ENCODE assay signal across 9 cellular contexts in genomic region chr22:41831383-41831782, GRCh38. TPM values are rescaled to one million over a fixed set of nuclear protein-coding genes. Genes with fewer than 3 reads are reported as not detected.
DNase-seq lines count a peak whose midpoint lies in the region; ATAC-seq and TF ChIP-seq lines count a peak whose summit lies in the region.
"Had no signal": no experiment of that assay in that cellular context is flagged by ENCODE, and none has a peak within 500 bp of the region (broad histone marks: within the 10 kb centered on the region; RNA-seq: fewer than 3 reads in every experiment).

No MANE protein-coding gene starts in this region.

- no peak for TF ChIP-seq POLR2A in testis (IDR thresholded peaks at IDR 0.05)

- H3K27ac ChIP-seq in CD4-positive, CD25-positive, alpha-beta regulatory T cell (ENCODE audit: insufficient read depth, low read length, poor library complexity, severe bottlenecking) = peak overlapping the region; percentile 93
- H3K27ac ChIP-seq in mesenchymal stem cell (ENCODE audit: low read length, poor library complexity, severe bottlenecking) = no peak overlapping the region
- H3K27ac ChIP-seq in testis = no peak overlapping the region

- no peaks in the 10 kb centered on the region for H3K9me3 Mint-ChIP-seq in CD4-positive, CD25-positive, alpha-beta regulatory T cell
- H3K9me3 Mint-ChIP-seq in activated naive CD8-positive, alpha-beta T cell treated with anti-CD3 and anti-CD28 coated beads for 36 hours = peaks cover 5% of the 10 kb centered on the region

- H3K4me3 Mint-ChIP-seq in CD4-positive, CD25-positive, alpha-beta regulatory T cell = peak overlapping the region; percentile 7 to 96 (median 92)
- H3K4me3 Mint-ChIP-seq in activated naive CD8-positive, alpha-beta T cell treated with anti-CD3 and anti-CD28 coated beads for 36 hours = peak overlapping the region; percentile 95

- intact Hi-C loops in testis (cut with DNase I; ENCODE audit: low total_unique reads) = no loop called here

- no peak overlapping the region for H3K9ac ChIP-seq in mesenchymal stem cell (ENCODE audit: low read length)

- ATAC-seq in CD4-positive, CD25-positive, alpha-beta regulatory T cell (ENCODE audit: low read depth in 2 of 2) = no peak
- ATAC-seq in GM18520 (IDR thresholded peaks at IDR 0.05; ENCODE audit: unreplicated experiment) = no peak

- peak overlapping the region in 2 of 3 donors; percentile 99 for H3K27ac Mint-ChIP-seq in CD4-positive, CD25-positive, alpha-beta regulatory T cell
- peak overlapping the region; percentile 99 for H3K27ac Mint-ChIP-seq in activated naive CD8-positive, alpha-beta T cell treated with anti-CD3 and anti-CD28 coated beads for 36 hours

- no peak for TF ChIP-seq CTCF in testis (IDR thresholded peaks at IDR 0.05)

- 89% methylated on average over 6 of the region's 6 CpGs for WGBS in mesenchymal stem cell
- 77 to 80% methylated on average over 6 of the region's 6 CpGs for WGBS in testis, 2 donors

- no peak overlapping the region for H2AFZ ChIP-seq in mesenchymal stem cell (ENCODE audit: low read depth, low read length)

- H3K4ac ChIP-seq in mesenchymal stem cell (ENCODE audit: low read depth in 1 of 2, low read length in 2 of 2) = peak overlapping the region in 1 of 2 experiments; percentile 91

- H2BK15ac ChIP-seq in mesenchymal stem cell (ENCODE audit: low read depth, poor library complexity, severe bottlenecking) = no peak overlapping the region

- no peaks in the 10 kb centered on the region for H3K9me3 ChIP-seq in CD4-positive, CD25-positive, alpha-beta regulatory T cell (ENCODE audit: control insufficient read depth in 2 of 2, low read length in 2 of 2)
- H3K9me3 ChIP-seq in mesenchymal stem cell (ENCODE audit: control insufficient read depth, low read length) (no peaks in the 10 kb centered on the region), testis (no peaks in the 10 kb centered on the region)

- H3K79me1 ChIP-seq in mesenchymal stem cell (replicated peaks; ENCODE audit: low read length, poor library complexity, severe bottlenecking) = no peaks in the 10 kb centered on the region

- peaks cover 5% of the 10 kb centered on the region for H3K36me3 ChIP-seq in CD4-positive, CD25-positive, alpha-beta regulatory T cell (ENCODE audit: control insufficient read depth, insufficient read depth, low read length)
- H3K36me3 ChIP-seq in mesenchymal stem cell (ENCODE audit: control insufficient read depth in 1 of 2, insufficient read depth in 2 of 2, low read depth in 1 of 2, low read length in 2 of 2) (peaks cover 7 to 9% of the 10 kb centered on the region in 2 experiments), testis (ENCODE audit: low read depth, missing control alignments) (no peaks in the 10 kb centered on the region)

- H3K4me1 Mint-ChIP-seq in CD4-positive, CD25-positive, alpha-beta regulatory T cell = peaks cover 13 to 40% (median 22%) of the 10 kb centered on the region in 4 donors
- peaks cover 26% of the 10 kb centered on the region for H3K4me1 Mint-ChIP-seq in activated naive CD8-positive, alpha-beta T cell treated with anti-CD3 and anti-CD28 coated beads for 36 hours

- no peak overlapping the region for H2AK5ac ChIP-seq in mesenchymal stem cell (ENCODE audit: low read length, severe bottlenecking)

- no peak overlapping the region for H2BK5ac ChIP-seq in mesenchymal stem cell (ENCODE audit: low read depth, low read length, poor library complexity, severe bottlenecking)

- H3K27me3 Mint-ChIP-seq in CD4-positive, CD25-positive, alpha-beta regulatory T cell = no peaks in the 10 kb centered on the region
- no peaks in the 10 kb centered on the region for H3K27me3 Mint-ChIP-seq in activated naive CD8-positive, alpha-beta T cell treated with anti-CD3 and anti-CD28 coated beads for 36 hours

- peak in 1 of 3 donors; percentile 21 for DNase-seq in CD4-positive, CD25-positive, alpha-beta regulatory T cell
- DNase-seq in Kasumi-1 (lab: John Stamatoyannopoulos, UW) = peak; percentile 44 to 46
- DNase-seq in activated naive CD8-positive, alpha-beta T cell treated with anti-CD3 and anti-CD28 coated beads for 36 hours = no peak
- DNase-seq in mesenchymal stem cell = peak; percentile 37
- no peak for DNase-seq in testis
- DNase-seq in KG1 (lab: John Stamatoyannopoulos, UW) = no peak
- DNase-seq in NCI-H146 (lab: John Stamatoyannopoulos, UW) = no peak
- DNase-seq: activated CD4-positive, alpha-beta T cell treated with anti-CD3 and anti-CD28 coated beads, Interleukin-2, amount 50 U/mL, for 4 hours had no signal

- H3K23ac ChIP-seq in mesenchymal stem cell (ENCODE audit: low read length in 2 of 2) = no peak overlapping the region

- peaks cover under 1% of the 10 kb centered on the region for H3K36me3 Mint-ChIP-seq in CD4-positive, CD25-positive, alpha-beta regulatory T cell
- H3K36me3 Mint-ChIP-seq in activated naive CD8-positive, alpha-beta T cell treated with anti-CD3 and anti-CD28 coated beads for 36 hours = peaks cover 36% of the 10 kb centered on the region

- peaks cover 17% of the 10 kb centered on the region for H3K4me1 ChIP-seq in CD4-positive, CD25-positive, alpha-beta regulatory T cell (ENCODE audit: control insufficient read depth, insufficient read depth, low read length, poor library complexity, severe bottlenecking)
- H3K4me1 ChIP-seq in mesenchymal stem cell (ENCODE audit: control insufficient read depth, insufficient read depth, low read depth, low read length) (peaks cover 17% of the 10 kb centered on the region), testis (peaks cover 18% of the 10 kb centered on the region)

- H2BK12ac ChIP-seq in mesenchymal stem cell (ENCODE audit: low read length in 2 of 2) = peak overlapping the region; percentile 0 to 93

- H3K14ac ChIP-seq in mesenchymal stem cell (ENCODE audit: low read length in 2 of 2) = no peak overlapping the region

- peak overlapping the region; percentile 77 for H3K4me3 ChIP-seq in CD4-positive, CD25-positive, alpha-beta regulatory T cell (ENCODE audit: low read depth, low read length)
- no peak overlapping the region for H3K4me3 ChIP-seq in mesenchymal stem cell (ENCODE audit: insufficient read depth in 1 of 2, low read depth in 1 of 2, low read length in 2 of 2)
- no peak overlapping the region for H3K4me3 ChIP-seq in testis

- no peak overlapping the region for H3K4me2 ChIP-seq in mesenchymal stem cell (ENCODE audit: low read length, poor library complexity, severe bottlenecking)

- peak overlapping the region; percentile 0 to 75 for H3K18ac ChIP-seq in mesenchymal stem cell (ENCODE audit: low read depth in 1 of 2, low read length in 2 of 2)

- no peak overlapping the region for H2BK120ac ChIP-seq in mesenchymal stem cell (ENCODE audit: low read depth, low read length)

- no peak overlapping the region for H4K8ac ChIP-seq in mesenchymal stem cell (ENCODE audit: low read length)

- H4K91ac ChIP-seq in mesenchymal stem cell (ENCODE audit: low read length) = peak overlapping the region; percentile 2

- H3K27me3 ChIP-seq in CD4-positive, CD25-positive, alpha-beta regulatory T cell (ENCODE audit: control insufficient read depth, insufficient read depth, low read length) = no peaks in the 10 kb centered on the region
- H3K27me3 ChIP-seq in mesenchymal stem cell (ENCODE audit: control insufficient read depth in 1 of 2, insufficient read depth in 1 of 2, low read length in 2 of 2) (no peaks in the 10 kb centered on the region), testis (no peaks in the 10 kb centered on the region)

RNA-seq across cellular contexts. Expression of gene SREBF2, which starts 1.5 kb away (rescaled TPM):
- total RNA-seq in CD4-positive, CD25-positive, alpha-beta regulatory T cell = 98.6 TPM
- 10 to 100 TPM; 12.8 to 14.7 (median 13.5) TPM for polyA plus RNA-seq in CD4-positive, CD25-positive, alpha-beta regulatory T cell
- 10 to 100 TPM; 68.1 to 74.8 TPM for total RNA-seq in activated naive CD8-positive, alpha-beta T cell treated with anti-CD3 and anti-CD28 coated beads for 36 hours
- polyA plus RNA-seq in mesenchymal stem cell (2013, experiment 1 of 2) = 98.2 TPM
- polyA plus RNA-seq in mesenchymal stem cell (2013, experiment 2 of 2) = 93.9 TPM
- total RNA-seq in testis = 100 to 1,000 TPM in 1 of 2 donors, 10 to 100 TPM in 1; 79.8 to 119 TPM
- polyA plus RNA-seq in testis (ENCODE audit: insufficient read depth, low read depth, low replicate concordance) = 59.7 TPM

RNA-seq across cellular contexts. Expression of gene CCDC134, which starts 30.9 kb away (rescaled TPM):
- total RNA-seq in CD4-positive, CD25-positive, alpha-beta regulatory T cell = 21.1 TPM
- 1 to 10 TPM; 3.6 to 7.7 (median 5.3) TPM for polyA plus RNA-seq in CD4-positive, CD25-positive, alpha-beta regulatory T cell
- total RNA-seq in activated naive CD8-positive, alpha-beta T cell treated with anti-CD3 and anti-CD28 coated beads for 36 hours = 10 to 100 TPM; 14.4 to 15.8 TPM
- polyA plus RNA-seq in mesenchymal stem cell (2013, experiment 1 of 2) = 4.2 TPM
- 3.7 TPM for polyA plus RNA-seq in mesenchymal stem cell (2013, experiment 2 of 2)
- 10 to 100 TPM; 12.8 to 20.8 TPM for total RNA-seq in testis
- 15.6 TPM for polyA plus RNA-seq in testis (ENCODE audit: insufficient read depth, low read depth, low replicate concordance)

Comparison
In these comparisons a context has a peak if more than half of its experiments do, and no peak if none do; other contexts are left out.
1. DNase-seq: peak in Kasumi-1 (2 of 2) and mesenchymal stem cell (single experiment); none in activated naive CD8-positive, alpha-beta T cell treated with anti-CD3 and anti-CD28 coated beads for 36 hours (single experiment), testis (single experiment), KG1 (single experiment) and NCI-H146 (single experiment).